9 cellular contexts compared by ENCODE assay signal in genomic region chr7:129824291-129825004, GRCh38.
DNase-seq lines count a peak whose midpoint lies in the region; ATAC-seq, FAIRE-seq and TF ChIP-seq lines count a peak whose summit lies in the region.
"Had no signal": no experiment of that assay in that cellular context is flagged by ENCODE, and none has a peak within 500 bp of the region (broad histone marks: within the 10 kb centered on the region; RNA-seq: fewer than 3 reads in every experiment).

No MANE protein-coding gene starts in this region.

- dilution Hi-C loops in mammary epithelial cell (cut with HindIII; ENCODE audit: low sequenced_read_pairs) = no loop called here

- intact Hi-C loops in mammary epithelial cell (cut with micrococcal nuclease) = loop anchor here (1.0 to 10.0 kb wide), 6 partner anchors 45 to 930 kb away; partner anchors contain the start of gene SMKR1

- no peak for ATAC-seq in naive thymus-derived CD8-positive, alpha-beta T cell
- ATAC-seq in HG02938 (IDR thresholded peaks at IDR 0.05; ENCODE audit: unreplicated experiment) = no peak

- H3K27me3 Mint-ChIP-seq in naive thymus-derived CD8-positive, alpha-beta T cell = no peaks in the 10 kb centered on the region

- no peak for TF ChIP-seq CTCF in AG04450 (IDR thresholded peaks at IDR 0.05; ENCODE audit: low read depth, low read length)
- TF ChIP-seq CTCF in mammary epithelial cell (conservative IDR thresholded peaks at IDR 0.05 in 1 of 2, IDR thresholded peaks at IDR 0.05 in 1 of 2; ENCODE audit: extremely low read depth in 1 of 2, insufficient read depth in 1 of 2, low read depth in 1 of 2, low read length in 2 of 2) = no peak

- H3K4me3 ChIP-seq in AG04450 (ENCODE audit: low read depth, low read length) (peak overlapping the region; percentile 73), HUES64 (ENCODE audit: low read length) (peak overlapping the region; percentile 78), mammary epithelial cell (replicated peaks in 1 of 3; ENCODE audit: insufficient read depth in 1 of 3, low read depth in 2 of 3, low read length in 3 of 3) (peak overlapping the region; percentile 70 to 84 (median 70)), small intestine (ENCODE audit: low read depth in 1 of 2, low read length in 2 of 2) (no peak overlapping the region)

- DNase-seq in AG04450 (ENCODE audit: low read depth, low spot score) (no peak), mammary epithelial cell (no peak), HuH-7 (ENCODE audit: low spot score) (no peak), NCI-H187 treated with DMSO at 0.1 percent for 48 hours (lab: John Stamatoyannopoulos, UW) (no peak), small intestine (no peak)
- no peak for DNase-seq in naive thymus-derived CD8-positive, alpha-beta T cell
- DNase-seq: effector CD4-positive, alpha-beta T cell had no signal

- H3K9ac ChIP-seq in HUES64 (ENCODE audit: low read depth, low read length) (no peak overlapping the region), mammary epithelial cell (ENCODE audit: insufficient read depth, low read length) (peak overlapping the region; percentile 29)

- BruUV-seq in mammary epithelial cell (replicated peaks; lab: Mats Ljungman, UMichigan) = TSS peak; percentile 41

- WGBS in HUES64 = 35% methylated on average over 19 of the region's 20 CpGs
- WGBS in mammary epithelial cell (ENCODE audit: low coverage, missing lambda C conversion rate) = 18% methylated on average over 15 of the region's 20 CpGs
- WGBS in small intestine, 3 donors = 39 to 44% (median 41%) methylated on average over 19 to 20 of the region's 20 CpGs

- H4K20me1 ChIP-seq in mammary epithelial cell (ENCODE audit: insufficient read depth, low read length) = no peaks in the 10 kb centered on the region

- CTCF ChIA-PET in AG04450 (lab: Charles Lee) (interaction anchor here (0.6 to 5.8 kb wide), 20 partner anchors 8 to 450 kb away, joined by 3 to 41 read pairs (median 4); no protein-coding TSS in a partner anchor), mammary epithelial cell (lab: Charles Lee; ENCODE audit: low non-redundant PET) (interaction anchor here (0.5 to 0.7 kb wide), 6 partner anchors 160 to 962 kb away, joined by 3 to 7 read pairs (median 4); partner anchors contain the start of gene ATP6V1F)

- H3K4me1 ChIP-seq in HUES64 (ENCODE audit: insufficient read depth, low read length) (peaks cover 6% of the 10 kb centered on the region), mammary epithelial cell (ENCODE audit: insufficient read depth, low read length) (peaks cover 15% of the 10 kb centered on the region), small intestine (ENCODE audit: control insufficient read depth in 2 of 2, insufficient read depth in 1 of 2, low read depth in 1 of 2, low read length in 1 of 2) (peaks cover 2 to 5% of the 10 kb centered on the region in 2 donors)

- peaks cover 7 to 14% (median 11%) of the 10 kb centered on the region in 4 donors for H3K4me1 Mint-ChIP-seq in naive thymus-derived CD8-positive, alpha-beta T cell

- H3K9me3 Mint-ChIP-seq in naive thymus-derived CD8-positive, alpha-beta T cell = no peaks in the 10 kb centered on the region

- peak overlapping the region in 2 of 10 donors; percentile 65 to 85 for H3K27ac Mint-ChIP-seq in naive thymus-derived CD8-positive, alpha-beta T cell

- H3K4me3 Mint-ChIP-seq in naive thymus-derived CD8-positive, alpha-beta T cell = peak overlapping the region; percentile 80 to 95 (median 88)

- no peaks in the 10 kb centered on the region for H3K79me2 ChIP-seq in mammary epithelial cell (ENCODE audit: insufficient read depth, low read length)

- H3K36me3 ChIP-seq in HUES64 (ENCODE audit: insufficient read depth, low read length) (no peaks in the 10 kb centered on the region), mammary epithelial cell (ENCODE audit: insufficient read depth, low read length) (no peaks in the 10 kb centered on the region), small intestine (ENCODE audit: control insufficient read depth in 2 of 2, insufficient read depth in 2 of 2, low read length in 2 of 2) (no peaks in the 10 kb centered on the region)

- no peaks in the 10 kb centered on the region for H3K9me3 ChIP-seq in AG04450 (ENCODE audit: control insufficient read depth, insufficient read depth, low read length)
- no peaks in the 10 kb centered on the region for H3K9me3 ChIP-seq in HUES64 (ENCODE audit: insufficient read depth, low read depth, low read length)
- H3K9me3 ChIP-seq in mammary epithelial cell (replicated peaks; ENCODE audit: insufficient read depth, low read length) = no peaks in the 10 kb centered on the region
- no peaks in the 10 kb centered on the region for H3K9me3 ChIP-seq in small intestine (ENCODE audit: control insufficient read depth, low read depth)

- no peak overlapping the region for H3K27ac ChIP-seq in AG04450 (ENCODE audit: low read depth, low read length)
- H3K27ac ChIP-seq in HUES64 (ENCODE audit: low read depth, low read length) = no peak overlapping the region
- peak overlapping the region; percentile 34 for H3K27ac ChIP-seq in mammary epithelial cell (ENCODE audit: insufficient read depth, low read depth, low read length)
- H3K27ac ChIP-seq in small intestine (ENCODE audit: low read depth in 1 of 2, low read length in 1 of 2) = no peak overlapping the region

- FAIRE-seq in small intestine (lab: Jason Lieb, UNC) = no peak

- in situ Hi-C loops in mammary epithelial cell (cut with MboI; ENCODE audit: low sequenced_read_pairs in 2 of 2) = loop anchor here (5.0 to 25.0 kb wide), 4 partner anchors 157 to 587 kb away; partner anchors contain the start of gene AHCYL2 (in 1 of the 2)

- H2AFZ ChIP-seq in mammary epithelial cell (ENCODE audit: low read depth, low read length) = peak overlapping the region; percentile 96

- H3K4me2 ChIP-seq in mammary epithelial cell (ENCODE audit: insufficient read depth, low read depth, low read length) = peak overlapping the region; percentile 99

- H3K27me3 ChIP-seq in AG04450 (ENCODE audit: control insufficient read depth, insufficient read depth, low read length) (no peaks in the 10 kb centered on the region), HUES64 (ENCODE audit: insufficient read depth, low read length) (no peaks in the 10 kb centered on the region), mammary epithelial cell (ENCODE audit: insufficient read depth, low read length) (no peaks in the 10 kb centered on the region), small intestine (ENCODE audit: control insufficient read depth in 2 of 2, insufficient read depth in 2 of 2, low read length in 2 of 2) (no peaks in the 10 kb centered on the region)

- peaks cover 0 to 2% (median 0%) of the 10 kb centered on the region in 3 donors for H3K36me3 Mint-ChIP-seq in naive thymus-derived CD8-positive, alpha-beta T cell

- POLR2A ChIA-PET in AG04450 (lab: Yijun Ruan, JAX) = interaction anchor here (0.5 to 1.0 kb wide), 7 partner anchors 22 to 160 kb away, joined by 3 to 9 read pairs (median 4); no protein-coding TSS in a partner anchor
- POLR2A ChIA-PET in naive thymus-derived CD8-positive, alpha-beta T cell (lab: Charles Lee) = interaction anchor here (0.6 to 1.5 kb wide), 3 partner anchors 96 to 212 kb away, joined by 3 to 4 read pairs (median 4); no protein-coding TSS in a partner anchor

Comparison
In these comparisons a context has a peak if more than half of its experiments do, and no peak if none do; other contexts are left out.
1. H3K4me3 ChIP-seq: peak in AG04450 (single experiment), HUES64 (single experiment) and mammary epithelial cell (3 of 3); none in small intestine (0 of 2).